Comparison of ENCODE assay signal across 30 cellular contexts in the genomic region with DNA sequence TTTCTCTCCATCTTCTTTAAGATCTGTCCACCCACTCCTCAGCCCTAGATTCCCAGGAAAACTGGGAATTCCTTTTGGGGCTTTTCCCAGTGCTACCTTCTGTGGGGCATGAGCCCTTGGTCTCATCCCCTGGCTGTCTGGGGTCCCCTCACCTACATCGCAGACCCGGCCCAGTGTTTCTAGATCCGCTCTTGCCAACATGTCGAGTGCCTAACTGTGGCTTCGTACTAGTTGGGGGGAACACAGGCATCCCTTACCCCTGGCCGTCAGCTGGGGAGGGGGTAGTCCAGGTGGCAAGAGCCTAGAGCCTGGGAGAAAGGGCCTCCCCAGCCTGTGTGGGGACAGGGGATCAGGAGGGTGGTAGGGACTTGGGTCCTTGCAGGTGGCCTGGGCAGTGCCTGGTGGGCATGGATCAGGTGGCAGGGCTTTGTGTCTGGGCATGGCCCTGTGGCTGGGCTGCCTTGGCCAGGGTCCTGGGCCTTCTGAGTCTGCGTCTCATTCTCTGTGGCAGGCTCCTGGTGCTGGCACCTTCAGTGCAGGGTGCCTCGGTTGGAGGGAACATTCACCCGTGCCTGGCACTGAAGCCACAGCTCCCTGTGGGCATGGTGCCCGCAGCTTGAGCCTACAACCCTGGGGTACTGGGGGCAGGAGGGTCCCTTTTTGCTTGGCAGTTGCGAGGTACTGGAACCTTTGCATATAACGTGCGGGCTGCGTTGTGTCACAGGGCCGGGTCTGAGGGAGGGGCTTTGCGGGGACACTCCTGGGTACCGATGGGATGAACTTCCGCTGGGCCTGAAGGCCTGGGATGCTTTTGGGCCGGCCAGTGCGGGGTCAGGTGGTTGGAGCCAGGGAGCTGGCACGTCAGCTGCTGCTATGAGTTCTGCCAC. TPM values are rescaled to one million over a fixed set of nuclear protein-coding genes. Genes with fewer than 3 reads are reported as not detected.
A peak's percentile ranks its signal among the peaks of the same experiment; 100 is the strongest.
DNase-seq lines count a peak whose midpoint lies in the region; ATAC-seq and TF ChIP-seq lines count a peak whose summit lies in the region.
"Had no signal": no experiment of that assay in that cellular context is flagged by ENCODE, and none has a peak within 500 bp of the region (broad histone marks: within the 10 kb centered on the region; RNA-seq: fewer than 3 reads in every experiment).

No MANE protein-coding gene starts in this region.

- POLR2A ChIA-PET in activated CD8-positive, alpha-beta T cell treated with anti-CD3 and anti-CD28 coated beads, Interleukin-2, amount 10 ng/mL, durations not matched to agents 7 days and 5 days (lab: Charles Lee) = no interaction called here
- POLR2A ChIA-PET in activated CD8-positive, alpha-beta T cell treated with anti-CD3 and anti-CD28 coated beads for 36 hours (lab: Charles Lee) = interaction anchor here (1.2 kb wide), 1 partner anchor 11 kb away, joined by 3 read pairs; no protein-coding TSS in a partner anchor
- POLR2A ChIA-PET in CD4-positive, alpha-beta T cell (lab: Charles Lee) = no interaction called here

- TF ChIP-seq CTCF in activated CD8-positive, alpha-beta T cell treated with anti-CD3 and anti-CD28 coated beads for 36 hours (IDR thresholded peaks at IDR 0.05) = no peak
- TF ChIP-seq CTCF in CD4-positive, alpha-beta T cell (IDR thresholded peaks at IDR 0.05) = no peak
- TF ChIP-seq CTCF in right atrium auricular region (IDR thresholded peaks at IDR 0.05) (no peak), nephron (IDR thresholded peaks at IDR 0.05; ENCODE audit: unreplicated experiment in 3 of 3) (no peak)

- CTCF ChIA-PET in activated CD8-positive, alpha-beta T cell treated with anti-CD3 and anti-CD28 coated beads, Interleukin-2, amount 10 ng/mL, durations not matched to agents 7 days and 5 days (lab: Charles Lee) = no interaction called here
- CTCF ChIA-PET in activated CD8-positive, alpha-beta T cell treated with anti-CD3 and anti-CD28 coated beads for 36 hours (lab: Charles Lee) = interaction anchor here (1.0 to 6.9 kb wide), 2 partner anchors 10 to 83 kb away, joined by 4 to 46 read pairs; no protein-coding TSS in a partner anchor
- CTCF ChIA-PET in CD4-positive, alpha-beta T cell (lab: Charles Lee) = no interaction called here

- intact Hi-C loops in activated CD8-positive, alpha-beta T cell treated with anti-CD3 and anti-CD28 coated beads for 36 hours (cut with micrococcal nuclease) = no loop called here
- intact Hi-C loops in CD4-positive, alpha-beta T cell (cut with DNase I, micrococcal nuclease) = loop anchor here (5.0 to 10.0 kb wide), 3 partner anchors 33 to 606 kb away; a partner anchor contains a TSS

- no peaks in the 10 kb centered on the region for H3K27me3 Mint-ChIP-seq in activated CD8-positive, alpha-beta T cell treated with anti-CD3 and anti-CD28 coated beads, Interleukin-2, amount 10 ng/mL, durations not matched to agents 7 days and 5 days (ENCODE audit: low read depth)
- H3K27me3 Mint-ChIP-seq in activated CD8-positive, alpha-beta T cell treated with anti-CD3 and anti-CD28 coated beads for 36 hours = no peaks in the 10 kb centered on the region
- no peaks in the 10 kb centered on the region for H3K27me3 Mint-ChIP-seq in CD4-positive, alpha-beta T cell
- peaks cover 43% of the 10 kb centered on the region for H3K27me3 Mint-ChIP-seq in nephron (ENCODE audit: low read depth)
- H3K27me3 Mint-ChIP-seq: activated CD4-positive, alpha-beta memory T cell treated with anti-CD3 and anti-CD28 coated beads for 36 hours had no signal

- H3K36me3 ChIP-seq in right atrium auricular region = no peaks in the 10 kb centered on the region
- H3K36me3 ChIP-seq: colonic mucosa had no signal

- no peaks in the 10 kb centered on the region for H3K27me3 ChIP-seq in CD4-positive, alpha-beta T cell (ENCODE audit: control insufficient read depth, insufficient read depth, low read length)
- no peaks in the 10 kb centered on the region for H3K27me3 ChIP-seq in right atrium auricular region
- H3K27me3 ChIP-seq: colonic mucosa had no signal

- peaks cover 2% of the 10 kb centered on the region for H3K36me3 Mint-ChIP-seq in activated CD8-positive, alpha-beta T cell treated with anti-CD3 and anti-CD28 coated beads, Interleukin-2, amount 10 ng/mL, durations not matched to agents 7 days and 5 days (ENCODE audit: low read depth)
- H3K36me3 Mint-ChIP-seq in activated CD8-positive, alpha-beta T cell treated with anti-CD3 and anti-CD28 coated beads for 36 hours (ENCODE audit: low read depth) = peaks cover 3% of the 10 kb centered on the region
- peaks cover 3% of the 10 kb centered on the region for H3K36me3 Mint-ChIP-seq in CD4-positive, alpha-beta T cell (ENCODE audit: low read depth)
- no peaks in the 10 kb centered on the region for H3K36me3 Mint-ChIP-seq in nephron (ENCODE audit: low read depth)
- H3K36me3 Mint-ChIP-seq: activated CD4-positive, alpha-beta memory T cell treated with anti-CD3 and anti-CD28 coated beads for 36 hours; type B pancreatic cell had no signal

- H3K9me3 ChIP-seq in CD4-positive, alpha-beta T cell (ENCODE audit: control insufficient read depth, low read length) = no peaks in the 10 kb centered on the region
- no peaks in the 10 kb centered on the region for H3K9me3 ChIP-seq in right atrium auricular region
- H3K9me3 ChIP-seq: Caco-2, colonic mucosa had no signal

- ATAC-seq in activated CD8-positive, alpha-beta T cell treated with anti-CD3 and anti-CD28 coated beads, Interleukin-2, amount 10 ng/mL, durations not matched to agents 7 days and 5 days = no peak
- ATAC-seq in activated CD8-positive, alpha-beta T cell treated with anti-CD3 and anti-CD28 coated beads for 36 hours = no peak
- ATAC-seq in CD4-positive, alpha-beta T cell (ENCODE audit: poor library complexity) = no peak
- ATAC-seq in GM19023 (IDR thresholded peaks at IDR 0.05; ENCODE audit: unreplicated experiment) = no peak
- ATAC-seq in HG03378 (IDR thresholded peaks at IDR 0.05; ENCODE audit: unreplicated experiment) = no peak
- ATAC-seq in GM19324 (IDR thresholded peaks at IDR 0.05; ENCODE audit: low FRiP score, unreplicated experiment) = no peak
- ATAC-seq: A549 had no signal

- no peaks in the 10 kb centered on the region for H3K9me3 Mint-ChIP-seq in activated CD8-positive, alpha-beta T cell treated with anti-CD3 and anti-CD28 coated beads, Interleukin-2, amount 10 ng/mL, durations not matched to agents 7 days and 5 days (ENCODE audit: insufficient read depth)
- no peaks in the 10 kb centered on the region for H3K9me3 Mint-ChIP-seq in activated CD8-positive, alpha-beta T cell treated with anti-CD3 and anti-CD28 coated beads for 36 hours
- no peaks in the 10 kb centered on the region for H3K9me3 Mint-ChIP-seq in CD4-positive, alpha-beta T cell
- H3K9me3 Mint-ChIP-seq in nephron = no peaks in the 10 kb centered on the region
- H3K9me3 Mint-ChIP-seq: activated CD4-positive, alpha-beta memory T cell treated with anti-CD3 and anti-CD28 coated beads for 36 hours; H9; type B pancreatic cell had no signal

- H3K4me1 ChIP-seq in right atrium auricular region = peaks cover 0 to 48% of the 10 kb centered on the region in 2 donors
- H3K4me1 ChIP-seq: Caco-2 had no signal

- H3K4me3 Mint-ChIP-seq in activated CD8-positive, alpha-beta T cell treated with anti-CD3 and anti-CD28 coated beads, Interleukin-2, amount 10 ng/mL, durations not matched to agents 7 days and 5 days = no peak overlapping the region
- H3K4me3 Mint-ChIP-seq in activated CD8-positive, alpha-beta T cell treated with anti-CD3 and anti-CD28 coated beads for 36 hours = no peak overlapping the region
- peak overlapping the region; percentile 73 for H3K4me3 Mint-ChIP-seq in CD4-positive, alpha-beta T cell
- H3K4me3 Mint-ChIP-seq in nephron = peak overlapping the region in 2 of 3 experiments; percentile 53 to 63
- H3K4me3 Mint-ChIP-seq: activated CD4-positive, alpha-beta memory T cell treated with anti-CD3 and anti-CD28 coated beads for 36 hours; H9; type B pancreatic cell had no signal

- peaks cover 40% of the 10 kb centered on the region for H3K4me1 Mint-ChIP-seq in activated CD8-positive, alpha-beta T cell treated with anti-CD3 and anti-CD28 coated beads, Interleukin-2, amount 10 ng/mL, durations not matched to agents 7 days and 5 days (ENCODE audit: low read depth)
- peaks cover 18% of the 10 kb centered on the region for H3K4me1 Mint-ChIP-seq in activated CD8-positive, alpha-beta T cell treated with anti-CD3 and anti-CD28 coated beads for 36 hours (ENCODE audit: low read depth)
- H3K4me1 Mint-ChIP-seq in CD4-positive, alpha-beta T cell (ENCODE audit: low read depth) = peaks cover 28% of the 10 kb centered on the region
- H3K4me1 Mint-ChIP-seq in nephron = peaks cover 12% of the 10 kb centered on the region

- no peak for DNase-seq in activated CD8-positive, alpha-beta T cell treated with anti-CD3 and anti-CD28 coated beads, Interleukin-2, amount 10 ng/mL, durations not matched to agents 7 days and 5 days
- no peak for DNase-seq in activated CD8-positive, alpha-beta T cell treated with anti-CD3 and anti-CD28 coated beads for 36 hours
- DNase-seq in CD4-positive, alpha-beta T cell = no peak
- no peak for DNase-seq in right atrium auricular region (ENCODE audit: low spot score)
- DNase-seq: activated CD4-positive, alpha-beta memory T cell treated with anti-CD3 and anti-CD28 coated beads for 36 hours; activated gamma-delta T cell treated with Interleukin-2 at 50 U/mL for 16 hours; activated T-cell treated with anti-CD3 and anti-CD28 coated beads for 4 hours; amygdala; Caco-2; colonic mucosa; effector memory CD4-positive, alpha-beta T cell; erythroblast; GDM1; H9; kidney glomerular epithelial cell; mammary epithelial cell; NCI-H1092; NCI-H1694 treated with DMSO at 0.1 percent for 48 hours; NCI-H510A; occipital lobe; OCI-M1; stimulated activated CD4-positive, alpha-beta T cell treated with anti-CD3 and anti-CD28 coated beads, Interleukin-2, amount 100 ng/mL, for 48 hours had no signal

- H3K27ac ChIP-seq in CD4-positive, alpha-beta T cell (ENCODE audit: low read depth, low read length) = no peak overlapping the region
- H3K27ac ChIP-seq in right atrium auricular region = peak overlapping the region; percentile 48
- H3K27ac ChIP-seq: A549, colonic mucosa had no signal

- no peak overlapping the region for H3K4me3 ChIP-seq in right atrium auricular region
- H3K4me3 ChIP-seq: A549, colonic mucosa had no signal

- peak overlapping the region; percentile 69 for H3K27ac Mint-ChIP-seq in activated CD8-positive, alpha-beta T cell treated with anti-CD3 and anti-CD28 coated beads, Interleukin-2, amount 10 ng/mL, durations not matched to agents 7 days and 5 days
- H3K27ac Mint-ChIP-seq in activated CD8-positive, alpha-beta T cell treated with anti-CD3 and anti-CD28 coated beads for 36 hours = no peak overlapping the region
- H3K27ac Mint-ChIP-seq in CD4-positive, alpha-beta T cell = peak overlapping the region; percentile 27
- H3K27ac Mint-ChIP-seq in nephron = no peak overlapping the region
- H3K27ac Mint-ChIP-seq: activated CD4-positive, alpha-beta memory T cell treated with anti-CD3 and anti-CD28 coated beads for 36 hours; H9; type B pancreatic cell had no signal

RNA-seq across cellular contexts. Expression of a gene that starts 4.1 kb away (rescaled TPM):
- 10 to 100 TPM; 20.4 to 26.0 TPM for total RNA-seq in activated CD8-positive, alpha-beta T cell treated with anti-CD3 and anti-CD28 coated beads, Interleukin-2, amount 10 ng/mL, durations not matched to agents 7 days and 5 days
- 1 to 10 TPM; 8.7 to 9.5 TPM for total RNA-seq in activated CD8-positive, alpha-beta T cell treated with anti-CD3 and anti-CD28 coated beads for 36 hours
- 10 to 100 TPM; 31.3 to 33.1 TPM for total RNA-seq in CD4-positive, alpha-beta T cell
- 10 to 100 TPM; 12.7 to 25.1 TPM for total RNA-seq in right atrium auricular region

RNA-seq across cellular contexts. Expression of a gene that starts 4.6 kb away (rescaled TPM):
- total RNA-seq in activated CD8-positive, alpha-beta T cell treated with anti-CD3 and anti-CD28 coated beads, Interleukin-2, amount 10 ng/mL, durations not matched to agents 7 days and 5 days = not detected
- total RNA-seq in activated CD8-positive, alpha-beta T cell treated with anti-CD3 and anti-CD28 coated beads for 36 hours = not detected
- total RNA-seq in CD4-positive, alpha-beta T cell = 1 to 10 TPM in 1 of 2 experiments, under 1 TPM in 1; 0.91 to 1.3 TPM
- not detected for total RNA-seq in right atrium auricular region
- total RNA-seq: activated CD4-positive, alpha-beta memory T cell treated with anti-CD3 and anti-CD28 coated beads for 36 hours; bronchial epithelial cell; Caco-2; mammary epithelial cell; occipital lobe; subcutaneous adipose tissue had no signal

RNA-seq across cellular contexts. Expression of a gene that starts 48.4 kb away (rescaled TPM):
- total RNA-seq in activated CD8-positive, alpha-beta T cell treated with anti-CD3 and anti-CD28 coated beads, Interleukin-2, amount 10 ng/mL, durations not matched to agents 7 days and 5 days = 10 to 100 TPM; 45.3 to 49.4 TPM
- 10 to 100 TPM; 36.2 to 38.9 TPM for total RNA-seq in activated CD8-positive, alpha-beta T cell treated with anti-CD3 and anti-CD28 coated beads for 36 hours
- total RNA-seq in CD4-positive, alpha-beta T cell = 10 to 100 TPM; 47.5 to 50.0 TPM
- 10 to 100 TPM; 26.7 to 40.3 TPM for total RNA-seq in right atrium auricular region

Comparison
In these comparisons a context has a peak if more than half of its experiments do, and no peak if none do; other contexts are left out.
1. H3K27ac Mint-ChIP-seq: peak in activated CD8-positive, alpha-beta T cell treated with anti-CD3 and anti-CD28 coated beads, Interleukin-2, amount 10 ng/mL, durations not matched to agents 7 days and 5 days (single experiment) and CD4-positive, alpha-beta T cell (single experiment); none in activated CD8-positive, alpha-beta T cell treated with anti-CD3 and anti-CD28 coated beads for 36 hours (single experiment) and nephron (0 of 3).
2. H3K4me3 Mint-ChIP-seq: peak in CD4-positive, alpha-beta T cell (single experiment) and nephron (2 of 3); none in activated CD8-positive, alpha-beta T cell treated with anti-CD3 and anti-CD28 coated beads, Interleukin-2, amount 10 ng/mL, durations not matched to agents 7 days and 5 days (single experiment) and activated CD8-positive, alpha-beta T cell treated with anti-CD3 and anti-CD28 coated beads for 36 hours (single experiment).